Comparison of ENCODE assay signal across 19 cellular contexts in the genomic region with DNA sequence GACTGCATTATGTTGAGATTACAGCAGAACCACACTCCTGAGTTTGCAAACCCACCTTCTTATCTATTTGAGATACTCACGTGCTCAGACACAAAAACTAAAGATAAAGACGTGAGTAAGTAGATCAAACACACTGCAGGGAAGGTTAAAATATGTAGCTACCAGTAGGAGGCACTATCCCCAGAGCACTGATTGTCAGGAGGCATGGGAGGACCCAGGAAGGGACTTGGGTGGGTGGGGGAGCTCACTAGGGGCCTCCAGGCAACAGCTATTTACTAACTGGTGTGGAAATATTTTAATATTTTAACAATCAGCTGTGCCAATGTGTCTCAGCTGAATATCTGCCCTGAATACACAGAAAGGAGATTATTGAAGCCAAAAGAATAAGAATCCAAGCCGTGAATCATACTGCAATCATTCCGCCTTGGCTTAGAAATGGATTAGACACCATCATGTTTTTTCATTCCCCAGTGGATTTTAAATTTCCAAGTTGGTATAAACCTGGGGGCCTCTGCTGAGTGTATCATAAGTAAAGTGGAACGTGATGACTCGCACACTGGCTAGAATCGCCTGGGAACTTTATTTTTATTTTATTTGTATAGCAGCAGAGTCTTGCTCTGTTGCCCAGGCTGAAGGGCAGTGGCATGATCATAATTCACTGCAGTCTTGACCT.
DNase-seq lines count a peak whose midpoint lies in the region; ATAC-seq and TF ChIP-seq lines count a peak whose summit lies in the region.
"Had no signal": no experiment of that assay in that cellular context is flagged by ENCODE, and none has a peak within 500 bp of the region (broad histone marks: within the 10 kb centered on the region; RNA-seq: fewer than 3 reads in every experiment).

No MANE protein-coding gene starts in this region.

- H3K4me1 ChIP-seq in DND-41 (ENCODE audit: insufficient read depth, low read length) = no peaks in the 10 kb centered on the region
- peaks cover 6% of the 10 kb centered on the region for H3K4me1 ChIP-seq in osteoblast (ENCODE audit: insufficient read depth, low read length)
- H3K4me1 ChIP-seq: adrenal gland, thyroid gland had no signal

- H3K9ac ChIP-seq in DND-41 (ENCODE audit: low read depth, low read length) = no peak overlapping the region

- DNase-seq in DND-41 (no peak), LHCN-M2 (ENCODE audit: low read depth) (peak; percentile 21), astrocyte of the cerebellum (ENCODE audit: low read depth) (peak; percentile 23), osteoblast (ENCODE audit: insufficient read length, low spot score, missing footprints) (peak; percentile 91), NCI-H2227 (lab: John Stamatoyannopoulos, UW; ENCODE audit: unreplicated experiment) (no peak), Kasumi-1 (lab: John Stamatoyannopoulos, UW) (no peak)
- DNase-seq in activated naive CD4-positive, alpha-beta T cell treated with anti-CD3 and anti-CD28 coated beads, Interleukin-2, amount 50 U/mL, for 16 hours = no peak
- DNase-seq: adrenal gland; C1 segment of cervical spinal cord; effector CD4-positive, alpha-beta T cell; hippocampal formation; NCI-H1092; NCI-H748 treated with DMSO at 0.1 percent for 48 hours; RPMI8226; stimulated activated CD4-positive, alpha-beta T cell treated with anti-CD3 and anti-CD28 coated beads, Interleukin-12 subunit alpha, Interleukin-12 subunit beta, amount 100 ng/mL, for 4 hours; SW 1271; thyroid gland had no signal

- H2AFZ ChIP-seq in DND-41 (ENCODE audit: low read depth, low read length) (no peak overlapping the region), osteoblast (ENCODE audit: low read length) (no peak overlapping the region)

- ATAC-seq in DND-41 (ENCODE audit: insufficient read depth, low read depth) (no peak), HG03571 (IDR thresholded peaks at IDR 0.05; ENCODE audit: unreplicated experiment) (no peak)
- ATAC-seq: natural killer cell treated with Interleukin-12 subunit alpha and Interleukin-12 subunit beta and Interleukin-15 and Interleukin-18, amount 100 ng/mL, for 72 hours had no signal

- no peak overlapping the region for H3K4me2 ChIP-seq in DND-41 (ENCODE audit: insufficient read depth, low read length)
- H3K4me2 ChIP-seq in osteoblast (ENCODE audit: insufficient read depth, low read length) = no peak overlapping the region

- H3K27me3 ChIP-seq in DND-41 (ENCODE audit: insufficient read depth, low read length, poor library complexity) = no peaks in the 10 kb centered on the region
- peaks cover 2% of the 10 kb centered on the region for H3K27me3 ChIP-seq in osteoblast (ENCODE audit: insufficient read depth, low read length)
- H3K27me3 ChIP-seq: adrenal gland, thyroid gland had no signal

- in situ Hi-C loops in astrocyte of the cerebellum (cut with HindIII; ENCODE audit: low sequenced_read_pairs) = no loop called here

- no peak overlapping the region for H3K4me3 ChIP-seq in DND-41 (ENCODE audit: low read depth in 1 of 2, low read length in 2 of 2)
- H3K4me3 ChIP-seq in astrocyte of the cerebellum (ENCODE audit: low read depth, low read length) = no peak overlapping the region
- H3K4me3 ChIP-seq in osteoblast (ENCODE audit: insufficient read depth, low read length) = no peak overlapping the region
- H3K4me3 ChIP-seq: adrenal gland, thyroid gland had no signal

- H3K36me3 ChIP-seq in DND-41 (ENCODE audit: insufficient read depth, low read length) = no peaks in the 10 kb centered on the region
- H3K36me3 ChIP-seq in osteoblast (ENCODE audit: insufficient read depth, low read length) = no peaks in the 10 kb centered on the region
- H3K36me3 ChIP-seq: adrenal gland, thyroid gland had no signal

- H3K79me2 ChIP-seq in DND-41 (ENCODE audit: insufficient read depth, low read length) (no peaks in the 10 kb centered on the region), osteoblast (ENCODE audit: insufficient read depth, low read length) (no peaks in the 10 kb centered on the region)

- H3K27ac ChIP-seq in DND-41 (ENCODE audit: low read length) (no peak overlapping the region), osteoblast (ENCODE audit: low read depth, low read length) (no peak overlapping the region)
- H3K27ac ChIP-seq: adrenal gland, thyroid gland had no signal

- H3K9me3 ChIP-seq in DND-41 (ENCODE audit: insufficient read depth, low read length, severe bottlenecking) (peaks cover 5% of the 10 kb centered on the region), osteoblast (ENCODE audit: low read depth, low read length) (peaks cover 8% of the 10 kb centered on the region)
- H3K9me3 ChIP-seq: adrenal gland, thyroid gland had no signal

- TF ChIP-seq CTCF in DND-41 (IDR thresholded peaks at IDR 0.05; ENCODE audit: borderline replicate concordance, extremely low read depth, low read length, poor library complexity, severe bottlenecking) = peak; percentile 26
- TF ChIP-seq CTCF in astrocyte of the cerebellum (IDR thresholded peaks at IDR 0.05; ENCODE audit: low read depth, low read length, missing control alignments) = no peak
- TF ChIP-seq CTCF in osteoblast (IDR thresholded peaks at IDR 0.05; ENCODE audit: extremely low read depth, low read depth, low read length) = peak; percentile 32

- H4K20me1 ChIP-seq in DND-41 (ENCODE audit: insufficient read depth, low read length) = no peaks in the 10 kb centered on the region
- H4K20me1 ChIP-seq in osteoblast (ENCODE audit: insufficient read depth, low read length) = no peaks in the 10 kb centered on the region

Comparison
In these comparisons a context has a peak if more than half of its experiments do, and no peak if none do; other contexts are left out.
1. DNase-seq: peak in LHCN-M2 (single experiment), astrocyte of the cerebellum (single experiment) and osteoblast (single experiment); none in DND-41 (single experiment), NCI-H2227 (single experiment), Kasumi-1 (0 of 2) and activated naive CD4-positive, alpha-beta T cell treated with anti-CD3 and anti-CD28 coated beads, Interleukin-2, amount 50 U/mL, for 16 hours (single experiment).